Comparison of ENCODE assay signal across 1 cellular context in the genomic region with DNA sequence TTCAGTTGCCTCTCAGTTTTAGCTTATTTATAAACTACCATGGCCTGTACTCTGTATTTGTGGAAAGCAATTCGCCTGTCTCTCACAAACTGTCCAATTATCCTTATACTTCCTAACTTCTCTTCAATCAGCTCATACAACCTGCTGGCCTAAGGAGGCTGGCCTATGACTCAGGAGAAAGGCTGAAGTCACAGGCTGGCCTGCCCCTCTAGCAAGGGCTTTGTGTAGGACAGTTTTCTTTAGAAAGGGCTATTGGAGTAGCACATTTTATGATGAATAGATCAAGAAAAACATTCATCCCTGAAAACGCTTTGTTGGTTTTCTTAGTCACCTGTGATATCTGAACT.
TF ChIP-seq lines count a peak whose summit lies in the region.

No MANE protein-coding gene starts in this region.

TF ChIP-seq in H1, 55 proteins besides CTCF, POLR2A, EP300 and RAD21:
- no peak for TF ChIP-seq CHD2 (IDR thresholded peaks at IDR 0.05; ENCODE audit: low read length)
- TF ChIP-seq CBX5 (IDR thresholded peaks at IDR 0.05; ENCODE audit: low read depth, low read length), result no peak
- TF ChIP-seq CTBP2 (IDR thresholded peaks at IDR 0.05; ENCODE audit: borderline replicate concordance, insufficient read depth, insufficient read length, low read length), result no peak
- no peak for TF ChIP-seq JUND (IDR thresholded peaks at IDR 0.05; ENCODE audit: low read length)
- no peak for TF ChIP-seq TAF7 (optimal IDR thresholded peaks at IDR 0.05; ENCODE audit: borderline replicate concordance, low read depth, low read length)
- TF ChIP-seq, protein P1, sequence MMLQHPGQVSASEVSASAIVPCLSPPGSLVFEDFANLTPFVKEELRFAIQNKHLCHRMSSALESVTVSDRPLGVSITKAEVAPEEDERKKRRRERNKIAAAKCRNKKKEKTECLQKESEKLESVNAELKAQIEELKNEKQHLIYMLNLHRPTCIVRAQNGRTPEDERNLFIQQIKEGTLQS (IDR thresholded peaks at IDR 0.05; ENCODE audit: insufficient read depth, low read depth, low read length), result no peak
- no peak for TF ChIP-seq EGR1 (IDR thresholded peaks at IDR 0.05; ENCODE audit: borderline replicate concordance, low read depth, low read length)
- no peak for TF ChIP-seq CEBPB (IDR thresholded peaks at IDR 0.05; ENCODE audit: low read depth, low read length)
- no peak for TF ChIP-seq HDAC2 (IDR thresholded peaks at IDR 0.05; ENCODE audit: borderline replicate concordance in 1 of 2, low read depth in 2 of 2, low read length in 2 of 2)
- TF ChIP-seq RXRA (IDR thresholded peaks at IDR 0.05; ENCODE audit: insufficient read depth, low read depth, low read length), result no peak
